Comparison of ENCODE assay signal across 19 cellular contexts in genomic region chr11:12278766-12279671, GRCh38.
DNase-seq lines count a peak whose midpoint lies in the region; ATAC-seq and TF ChIP-seq lines count a peak whose summit lies in the region.
"Had no signal": no experiment of that assay in that cellular context is flagged by ENCODE, and none has a peak within 500 bp of the region (broad histone marks: within the 10 kb centered on the region; RNA-seq: fewer than 3 reads in every experiment).

No MANE protein-coding gene starts in this region.

- peaks cover 31% of the 10 kb centered on the region for H3K4me1 Mint-ChIP-seq in Caco-2 (ENCODE audit: low read depth, unreplicated experiment)
- H3K4me1 Mint-ChIP-seq in central memory CD8-positive, alpha-beta T cell = no peaks in the 10 kb centered on the region
- H3K4me1 Mint-ChIP-seq in osteocyte (ENCODE audit: unreplicated experiment) = peaks cover 26% of the 10 kb centered on the region
- H3K4me1 Mint-ChIP-seq: immature natural killer cell; stimulated activated naive B cell treated with anti-CD40 and anti-IgM and Interleukin-4, amounts not matched to agents 10 μg/mL and 1 μg/mL and 100 μg/mL, for 72 hours had no signal

- no peaks in the 10 kb centered on the region for H3K27me3 ChIP-seq in Caco-2 (replicated peaks; ENCODE audit: control insufficient read depth, insufficient read depth, low read length)
- H3K27me3 ChIP-seq: heart left ventricle, upper lobe of left lung had no signal

- H3K4me3 Mint-ChIP-seq in Caco-2 (ENCODE audit: unreplicated experiment) (peak overlapping the region; percentile 2), osteocyte (ENCODE audit: unreplicated experiment) (no peak overlapping the region)
- H3K4me3 Mint-ChIP-seq in central memory CD8-positive, alpha-beta T cell = no peak overlapping the region
- H3K4me3 Mint-ChIP-seq: immature natural killer cell; natural killer cell treated with Interleukin-12 subunit alpha and Interleukin-12 subunit beta and Interleukin-15 and Interleukin-18, amount 100 ng/mL, for 72 hours; stimulated activated naive B cell treated with anti-CD40 and anti-IgM and Interleukin-4, amounts not matched to agents 10 μg/mL and 1 μg/mL and 100 μg/mL, for 72 hours had no signal

- no peaks in the 10 kb centered on the region for H3K9me3 ChIP-seq in Caco-2
- H3K9me3 ChIP-seq: heart left ventricle, upper lobe of left lung had no signal

- ATAC-seq in central memory CD8-positive, alpha-beta T cell (replicated peaks; ENCODE audit: extremely low read depth, poor library complexity, severe bottlenecking) = no peak
- ATAC-seq: natural killer cell treated with Interleukin-12 subunit alpha and Interleukin-12 subunit beta and Interleukin-15 and Interleukin-18, amount 100 ng/mL, for 72 hours; stimulated activated naive B cell treated with anti-CD40 and anti-IgM and Interleukin-4, amounts not matched to agents 10 μg/mL and 1 μg/mL and 100 μg/mL, for 72 hours had no signal

- H3K36me3 Mint-ChIP-seq in Caco-2 (ENCODE audit: insufficient read depth, unreplicated experiment) = peaks cover 11% of the 10 kb centered on the region
- peaks cover 2% of the 10 kb centered on the region for H3K36me3 Mint-ChIP-seq in central memory CD8-positive, alpha-beta T cell (ENCODE audit: insufficient read depth)
- peaks cover 2% of the 10 kb centered on the region for H3K36me3 Mint-ChIP-seq in osteocyte (ENCODE audit: unreplicated experiment)
- H3K36me3 Mint-ChIP-seq: immature natural killer cell; natural killer cell treated with Interleukin-12 subunit alpha and Interleukin-12 subunit beta and Interleukin-15 and Interleukin-18, amount 100 ng/mL, for 72 hours; stimulated activated naive B cell treated with anti-CD40 and anti-IgM and Interleukin-4, amounts not matched to agents 10 μg/mL and 1 μg/mL and 100 μg/mL, for 72 hours had no signal

- H3K27ac Mint-ChIP-seq in Caco-2 (ENCODE audit: unreplicated experiment) (peak overlapping the region; percentile 14), osteocyte (ENCODE audit: unreplicated experiment) (no peak overlapping the region)
- H3K27ac Mint-ChIP-seq in central memory CD8-positive, alpha-beta T cell (ENCODE audit: low read depth) = peak overlapping the region; percentile 61
- H3K27ac Mint-ChIP-seq: natural killer cell treated with Interleukin-12 subunit alpha and Interleukin-12 subunit beta and Interleukin-15 and Interleukin-18, amount 100 ng/mL, for 72 hours; stimulated activated naive B cell treated with anti-CD40 and anti-IgM and Interleukin-4, amounts not matched to agents 10 μg/mL and 1 μg/mL and 100 μg/mL, for 72 hours had no signal

- POLR2A ChIA-PET in Caco-2 (lab: Charles Lee) = no interaction called here

- H3K4me3 ChIP-seq in Caco-2 (ENCODE audit: low read depth, low read length) = no peak overlapping the region
- H3K4me3 ChIP-seq: GM23248, heart left ventricle, upper lobe of left lung had no signal

- DNase-seq in activated CD4-positive, alpha-beta T cell treated with anti-CD3 and anti-CD28 coated beads for 48 hours = peak; percentile 0
- DNase-seq in activated CD4-positive, alpha-beta T cell treated with anti-CD3 and anti-CD28 coated beads for 1 hour = no peak
- DNase-seq in Caco-2 (peak in 1 of 2 experiments; percentile 53), osteocyte (ENCODE audit: extremely low spot score, unreplicated experiment) (peak; percentile 36), NCI-H1930 (lab: John Stamatoyannopoulos, UW) (no peak), pons (ENCODE audit: low spot score) (no peak), AG08395 (ENCODE audit: low spot score) (no peak)
- DNase-seq in central memory CD8-positive, alpha-beta T cell (ENCODE audit: low spot score in 2 of 2) = no peak
- DNase-seq: activated CD4-positive, alpha-beta T cell treated with anti-CD3 and anti-CD28 coated beads, Interleukin-2, amount 50 U/mL, for 1 hour; DND-41; GM23248; immature natural killer cell; MM.1S; NCI-H1694; RPMI8226; stimulated activated naive B cell treated with anti-CD40 and anti-IgM and Interleukin-4, amounts not matched to agents 10 μg/mL and 1 μg/mL and 100 μg/mL, for 72 hours; upper lobe of left lung had no signal

- no peaks in the 10 kb centered on the region; the same call in 1 of the 2 replicates for H3K36me3 ChIP-seq in Caco-2 (ENCODE audit: control insufficient read depth, insufficient read depth, low read length)
- H3K36me3 ChIP-seq: heart left ventricle, upper lobe of left lung had no signal

- no peaks in the 10 kb centered on the region for H3K9me3 Mint-ChIP-seq in Caco-2 (ENCODE audit: unreplicated experiment)
- no peaks in the 10 kb centered on the region for H3K9me3 Mint-ChIP-seq in central memory CD8-positive, alpha-beta T cell
- H3K9me3 Mint-ChIP-seq in osteocyte (ENCODE audit: unreplicated experiment) = no peaks in the 10 kb centered on the region
- H3K9me3 Mint-ChIP-seq: immature natural killer cell; natural killer cell treated with Interleukin-12 subunit alpha and Interleukin-12 subunit beta and Interleukin-15 and Interleukin-18, amount 100 ng/mL, for 72 hours; stimulated activated naive B cell treated with anti-CD40 and anti-IgM and Interleukin-4, amounts not matched to agents 10 μg/mL and 1 μg/mL and 100 μg/mL, for 72 hours had no signal

- TF ChIP-seq CTCF in Caco-2 (IDR thresholded peaks at IDR 0.05; ENCODE audit: insufficient read depth in 1 of 2, low read depth in 1 of 2, low read length in 1 of 2, severe bottlenecking in 1 of 2, unreplicated experiment in 1 of 2) (no peak), osteocyte (IDR thresholded peaks at IDR 0.05) (no peak)

- H3K4me1 ChIP-seq in Caco-2 = peaks cover 30% of the 10 kb centered on the region

- CTCF ChIA-PET in Caco-2 (lab: Charles Lee) = interaction anchor here (1.0 to 1.5 kb wide), 2 partner anchors 46 to 235 kb away, joined by 3 to 4 read pairs; no protein-coding TSS in a partner anchor

- intact Hi-C loops in Caco-2 (cut with micrococcal nuclease; ENCODE audit: unreplicated experiment) = no loop called here

- H3K27me3 Mint-ChIP-seq in Caco-2 (ENCODE audit: insufficient read depth, unreplicated experiment) = no peaks in the 10 kb centered on the region
- H3K27me3 Mint-ChIP-seq in central memory CD8-positive, alpha-beta T cell = no peaks in the 10 kb centered on the region
- H3K27me3 Mint-ChIP-seq in osteocyte (ENCODE audit: unreplicated experiment) = no peaks in the 10 kb centered on the region
- H3K27me3 Mint-ChIP-seq: natural killer cell treated with Interleukin-12 subunit alpha and Interleukin-12 subunit beta and Interleukin-15 and Interleukin-18, amount 100 ng/mL, for 72 hours had no signal

- BruUV-seq in Caco-2 (replicated peaks; lab: Mats Ljungman, UMichigan) = no TSS peak

Comparison
In these comparisons a context has a peak if more than half of its experiments do, and no peak if none do; other contexts are left out.
1. DNase-seq: peak in activated CD4-positive, alpha-beta T cell treated with anti-CD3 and anti-CD28 coated beads for 48 hours (single experiment) and osteocyte (single experiment); none in activated CD4-positive, alpha-beta T cell treated with anti-CD3 and anti-CD28 coated beads for 1 hour (single experiment), central memory CD8-positive, alpha-beta T cell (0 of 2), NCI-H1930 (0 of 2), pons (single experiment) and AG08395 (single experiment).